ENCODE assay signal across 2 cellular contexts in the genomic region with DNA sequence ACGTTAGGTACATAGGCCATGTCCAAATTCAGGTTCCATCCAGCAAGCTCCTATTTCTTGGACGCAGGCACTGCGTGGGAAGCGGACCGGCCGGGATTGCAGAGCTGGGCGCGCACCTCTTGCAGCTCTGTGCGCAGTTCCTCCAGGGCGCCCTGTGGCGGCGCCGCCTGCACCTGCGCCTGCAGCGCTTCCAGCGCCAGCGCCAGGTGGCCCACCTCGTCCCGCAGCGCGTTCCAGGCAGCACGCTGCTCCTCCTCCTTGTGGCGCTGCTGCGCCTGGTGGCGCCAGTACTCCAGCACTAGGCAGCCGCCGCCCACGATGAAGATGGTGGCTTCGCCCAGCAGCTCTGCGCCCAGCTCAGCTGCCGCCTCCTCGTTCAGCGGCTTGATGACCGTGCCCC.
TF ChIP-seq lines count a peak whose summit lies in the region.

No MANE protein-coding gene starts in this region.

TF ChIP-seq in GM23338, 12 proteins besides CTCF, POLR2A, EP300 and RAD21:
- TF ChIP-seq ZNF462 (CRISPR knock-in tag; IDR thresholded peaks at IDR 0.05) = no peak
- peak; percentile 64 for TF ChIP-seq POLR2AphosphoS5 (IDR thresholded peaks at IDR 0.05; ENCODE audit: low read depth)

TF ChIP-seq in K562, 482 proteins besides CTCF, POLR2A, EP300 and RAD21:
- TF ChIP-seq ZNF316 (IDR thresholded peaks at IDR 0.05) (no peak), ZNF143 (CRISPR knock-in tag; IDR thresholded peaks at IDR 0.05) (no peak), CTBP1 (IDR thresholded peaks at IDR 0.05; ENCODE audit: borderline replicate concordance) (no peak), TEAD4 (IDR thresholded peaks at IDR 0.05; ENCODE audit: low read length) (no peak), TEAD4 (CRISPR knock-in tag; IDR thresholded peaks at IDR 0.05; ENCODE audit: borderline replicate concordance) (no peak), PATZ1 (CRISPR knock-in tag; IDR thresholded peaks at IDR 0.05; ENCODE audit: borderline replicate concordance) (no peak), CAMTA2 (CRISPR knock-in tag; conservative IDR thresholded peaks at IDR 0.05) (no peak), JUND (IDR thresholded peaks at IDR 0.05; ENCODE audit: borderline replicate concordance, low read depth, low read length) (no peak), JUND (tag; IDR thresholded peaks at IDR 0.05; ENCODE audit: borderline replicate concordance, low read depth, low read length) (no peak)
- TF ChIP-seq, protein P1, sequence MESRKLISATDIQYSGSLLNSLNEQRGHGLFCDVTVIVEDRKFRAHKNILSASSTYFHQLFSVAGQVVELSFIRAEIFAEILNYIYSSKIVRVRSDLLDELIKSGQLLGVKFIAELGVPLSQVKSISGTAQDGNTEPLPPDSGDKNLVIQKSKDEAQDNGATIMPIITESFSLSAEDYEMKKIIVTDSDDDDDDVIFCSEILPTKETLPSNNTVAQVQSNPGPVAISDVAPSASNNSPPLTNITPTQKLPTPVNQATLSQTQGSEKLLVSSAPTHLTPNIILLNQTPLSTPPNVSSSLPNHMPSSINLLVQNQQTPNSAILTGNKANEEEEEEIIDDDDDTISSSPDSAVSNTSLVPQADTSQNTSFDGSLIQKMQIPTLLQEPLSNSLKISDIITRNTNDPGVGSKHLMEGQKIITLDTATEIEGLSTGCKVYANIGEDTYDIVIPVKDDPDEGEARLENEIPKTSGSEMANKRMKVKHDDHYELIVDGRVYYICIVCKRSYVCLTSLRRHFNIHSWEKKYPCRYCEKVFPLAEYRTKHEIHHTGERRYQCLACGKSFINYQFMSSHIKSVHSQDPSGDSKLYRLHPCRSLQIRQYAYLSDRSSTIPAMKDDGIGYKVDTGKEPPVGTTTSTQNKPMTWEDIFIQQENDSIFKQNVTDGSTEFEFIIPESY (CRISPR knock-in tag; IDR thresholded peaks at IDR 0.05) = peak; percentile 81
TF ChIP-seq in K562: peak in this region for 1.
